Comparison of ENCODE assay signal across 1 cellular context in the genomic region with DNA sequence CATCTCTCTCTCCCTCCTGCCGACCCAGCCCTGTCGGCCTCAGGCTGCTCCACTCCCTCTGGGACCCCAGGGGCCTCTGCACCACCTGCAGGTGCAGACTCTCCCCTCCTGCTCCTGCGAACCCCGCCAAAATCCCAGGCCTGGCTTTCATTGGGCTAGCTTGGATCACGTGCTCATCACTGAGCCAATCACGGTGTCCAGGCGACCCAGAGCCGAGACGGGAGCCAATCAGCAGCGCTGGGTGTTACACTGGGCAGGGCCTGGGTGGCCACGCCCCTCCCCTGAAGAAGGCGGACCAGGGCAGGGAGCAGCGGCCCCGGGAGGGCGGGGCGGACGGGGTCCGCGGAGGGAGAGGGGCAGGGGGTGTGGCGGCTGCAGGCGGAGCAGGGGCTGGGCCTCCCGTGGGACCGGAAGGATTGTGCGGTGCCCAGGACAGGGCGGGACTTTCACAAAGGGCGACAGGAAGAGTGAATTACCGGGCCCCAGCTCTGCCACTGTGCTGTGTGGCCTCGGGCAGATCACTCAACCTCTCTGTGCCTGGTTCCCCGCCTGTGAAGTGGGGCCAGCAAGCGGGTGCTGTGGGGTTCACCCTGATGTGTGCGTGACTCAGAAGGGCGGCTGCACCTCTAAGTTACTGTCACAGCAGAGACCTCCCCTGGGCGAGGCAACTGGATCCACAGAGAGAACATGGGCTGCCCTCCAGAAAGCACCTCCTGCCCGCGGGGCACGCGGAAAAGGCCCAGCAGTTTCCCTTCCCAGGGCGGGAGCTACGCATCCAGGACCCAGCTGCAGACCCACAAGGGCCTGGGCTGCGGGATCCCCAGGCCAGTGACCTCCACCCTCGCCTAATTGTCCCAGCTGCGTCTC.
TF ChIP-seq lines count a peak whose summit lies in the region.

No MANE protein-coding gene starts in this region.

TF ChIP-seq in HCT116, 20 proteins besides CTCF, POLR2A, EP300 and RAD21 (continued from another document):
- TF ChIP-seq EZH2phosphoT487 (IDR thresholded peaks at IDR 0.05; ENCODE audit: borderline replicate concordance) (no peak), POLR2AphosphoS5 (IDR thresholded peaks at IDR 0.05; ENCODE audit: low read depth, low read length) (no peak), EZH2 (IDR thresholded peaks at IDR 0.05) (no peak), SRF (IDR thresholded peaks at IDR 0.05; ENCODE audit: low read depth) (no peak), CEBPB (IDR thresholded peaks at IDR 0.05; ENCODE audit: low read depth) (no peak), ZNF274 (IDR thresholded peaks at IDR 0.05; ENCODE audit: low read depth, low read length) (no peak), FOSL1 (IDR thresholded peaks at IDR 0.05; ENCODE audit: low read depth) (no peak), SIN3A (IDR thresholded peaks at IDR 0.05; ENCODE audit: low read depth) (no peak)
- TF ChIP-seq, protein P1, sequence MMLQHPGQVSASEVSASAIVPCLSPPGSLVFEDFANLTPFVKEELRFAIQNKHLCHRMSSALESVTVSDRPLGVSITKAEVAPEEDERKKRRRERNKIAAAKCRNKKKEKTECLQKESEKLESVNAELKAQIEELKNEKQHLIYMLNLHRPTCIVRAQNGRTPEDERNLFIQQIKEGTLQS (IDR thresholded peaks at IDR 0.05): no peak
- TF ChIP-seq, protein P2, sequence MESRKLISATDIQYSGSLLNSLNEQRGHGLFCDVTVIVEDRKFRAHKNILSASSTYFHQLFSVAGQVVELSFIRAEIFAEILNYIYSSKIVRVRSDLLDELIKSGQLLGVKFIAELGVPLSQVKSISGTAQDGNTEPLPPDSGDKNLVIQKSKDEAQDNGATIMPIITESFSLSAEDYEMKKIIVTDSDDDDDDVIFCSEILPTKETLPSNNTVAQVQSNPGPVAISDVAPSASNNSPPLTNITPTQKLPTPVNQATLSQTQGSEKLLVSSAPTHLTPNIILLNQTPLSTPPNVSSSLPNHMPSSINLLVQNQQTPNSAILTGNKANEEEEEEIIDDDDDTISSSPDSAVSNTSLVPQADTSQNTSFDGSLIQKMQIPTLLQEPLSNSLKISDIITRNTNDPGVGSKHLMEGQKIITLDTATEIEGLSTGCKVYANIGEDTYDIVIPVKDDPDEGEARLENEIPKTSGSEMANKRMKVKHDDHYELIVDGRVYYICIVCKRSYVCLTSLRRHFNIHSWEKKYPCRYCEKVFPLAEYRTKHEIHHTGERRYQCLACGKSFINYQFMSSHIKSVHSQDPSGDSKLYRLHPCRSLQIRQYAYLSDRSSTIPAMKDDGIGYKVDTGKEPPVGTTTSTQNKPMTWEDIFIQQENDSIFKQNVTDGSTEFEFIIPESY (IDR thresholded peaks at IDR 0.05; ENCODE audit: extremely low read depth, insufficient replicate concordance, low read length): no peak
- TF ChIP-seq, protein P3, sequence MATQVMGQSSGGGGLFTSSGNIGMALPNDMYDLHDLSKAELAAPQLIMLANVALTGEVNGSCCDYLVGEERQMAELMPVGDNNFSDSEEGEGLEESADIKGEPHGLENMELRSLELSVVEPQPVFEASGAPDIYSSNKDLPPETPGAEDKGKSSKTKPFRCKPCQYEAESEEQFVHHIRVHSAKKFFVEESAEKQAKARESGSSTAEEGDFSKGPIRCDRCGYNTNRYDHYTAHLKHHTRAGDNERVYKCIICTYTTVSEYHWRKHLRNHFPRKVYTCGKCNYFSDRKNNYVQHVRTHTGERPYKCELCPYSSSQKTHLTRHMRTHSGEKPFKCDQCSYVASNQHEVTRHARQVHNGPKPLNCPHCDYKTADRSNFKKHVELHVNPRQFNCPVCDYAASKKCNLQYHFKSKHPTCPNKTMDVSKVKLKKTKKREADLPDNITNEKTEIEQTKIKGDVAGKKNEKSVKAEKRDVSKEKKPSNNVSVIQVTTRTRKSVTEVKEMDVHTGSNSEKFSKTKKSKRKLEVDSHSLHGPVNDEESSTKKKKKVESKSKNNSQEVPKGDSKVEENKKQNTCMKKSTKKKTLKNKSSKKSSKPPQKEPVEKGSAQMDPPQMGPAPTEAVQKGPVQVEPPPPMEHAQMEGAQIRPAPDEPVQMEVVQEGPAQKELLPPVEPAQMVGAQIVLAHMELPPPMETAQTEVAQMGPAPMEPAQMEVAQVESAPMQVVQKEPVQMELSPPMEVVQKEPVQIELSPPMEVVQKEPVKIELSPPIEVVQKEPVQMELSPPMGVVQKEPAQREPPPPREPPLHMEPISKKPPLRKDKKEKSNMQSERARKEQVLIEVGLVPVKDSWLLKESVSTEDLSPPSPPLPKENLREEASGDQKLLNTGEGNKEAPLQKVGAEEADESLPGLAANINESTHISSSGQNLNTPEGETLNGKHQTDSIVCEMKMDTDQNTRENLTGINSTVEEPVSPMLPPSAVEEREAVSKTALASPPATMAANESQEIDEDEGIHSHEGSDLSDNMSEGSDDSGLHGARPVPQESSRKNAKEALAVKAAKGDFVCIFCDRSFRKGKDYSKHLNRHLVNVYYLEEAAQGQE (IDR thresholded peaks at IDR 0.05; ENCODE audit: low read depth): no peak
